In genomic region chr1:153677718-153678518, GRCh38 we compare ENCODE assay signal across 8 cellular contexts. TPM values are rescaled to one million over a fixed set of nuclear protein-coding genes. Genes with fewer than 3 reads are reported as not detected.
DNase-seq lines count a peak whose midpoint lies in the region; ATAC-seq, FAIRE-seq and TF ChIP-seq lines count a peak whose summit lies in the region.

No MANE protein-coding gene starts in this region.

- TF ChIP-seq POLR2A in H1 (IDR thresholded peaks at IDR 0.05; ENCODE audit: control extremely low read depth in 1 of 2, low read depth in 2 of 2, low read length in 2 of 2): no peak

- H3K4ac ChIP-seq in H1 (replicated peaks; ENCODE audit: insufficient read length, low read depth, low read length) (no peak overlapping the region), mesenchymal stem cell (ENCODE audit: low read depth in 1 of 2, low read length in 2 of 2) (no peak overlapping the region)

- H3K56ac ChIP-seq in H1 (replicated peaks; ENCODE audit: insufficient read length, low read depth, low read length): no peak overlapping the region

- TF ChIP-seq RAD21 in H1 (IDR thresholded peaks at IDR 0.05 in 1 of 2, conservative IDR thresholded peaks at IDR 0.05 in 1 of 2; ENCODE audit: low read depth in 2 of 2, low read length in 2 of 2): peak; percentile 94 to 95

- H3K79me2 ChIP-seq in H1 (ENCODE audit: control insufficient read depth in 1 of 2, insufficient read depth in 2 of 2, low read length in 2 of 2): no peaks in the 10 kb centered on the region

- H3K18ac ChIP-seq in H1 (ENCODE audit: extremely low read depth, low read length) (no peak overlapping the region), mesenchymal stem cell (ENCODE audit: low read depth in 1 of 2, low read length in 2 of 2) (no peak overlapping the region)

- H3K4me3 Mint-ChIP-seq in activated CD4-positive, alpha-beta T cell treated with anti-CD3 and anti-CD28 coated beads, Interleukin-2, amount 10 ng/mL, durations not matched to agents 7 days and 5 days: peak overlapping the region; percentile 61
- H3K4me3 Mint-ChIP-seq in stimulated activated naive CD8-positive, alpha-beta T cell treated with anti-CD3 and anti-CD28 coated beads, Interleukin-15, amount 100 ng/mL, for 72 hours: peak overlapping the region; percentile 70 to 83

- H3K4me3 ChIP-seq in H1 (ENCODE audit: extremely low read depth in 1 of 4, insufficient read depth in 2 of 4, low read depth in 3 of 4, low read length in 4 of 4) (peak overlapping the region; percentile 38 to 76 (median 69)), mesenchymal stem cell (ENCODE audit: insufficient read depth in 1 of 2, low read depth in 1 of 2, low read length in 2 of 2) (peak overlapping the region in 1 of 2 experiments; percentile 80)

- H2BK5ac ChIP-seq in H1 (ENCODE audit: low read depth, low read length) (peak overlapping the region; percentile 44; the same call in 1 of the 2 replicates), mesenchymal stem cell (ENCODE audit: low read depth, low read length, poor library complexity, severe bottlenecking) (no peak overlapping the region)

- H2BK20ac ChIP-seq in H1 (ENCODE audit: low read length): no peak overlapping the region

- no peaks in the 10 kb centered on the region for H3K36me3 ChIP-seq in H1 (ENCODE audit: control insufficient read depth in 2 of 4, insufficient read depth in 4 of 4, low read length in 3 of 4)
- peaks cover 6 to 8% of the 10 kb centered on the region in 2 experiments for H3K36me3 ChIP-seq in mesenchymal stem cell (ENCODE audit: control insufficient read depth in 1 of 2, insufficient read depth in 2 of 2, low read depth in 1 of 2, low read length in 2 of 2)

- peak; percentile 38 for DNase-seq in NOMO-1 treated with DMSO at 0.1 percent for 48 hours (lab: John Stamatoyannopoulos, UW; ENCODE audit: unreplicated experiment)
- DNase-seq in NOMO-1 treated with dmso at 0.1 percent for 144 hours (lab: John Stamatoyannopoulos, UW; ENCODE audit: unreplicated experiment): no peak
- DNase-seq in NCI-H1694 (lab: John Stamatoyannopoulos, UW): peak; percentile 68
- peak; percentile 53 for DNase-seq in activated CD4-positive, alpha-beta T cell treated with anti-CD3 and anti-CD28 coated beads, Interleukin-2, amount 10 ng/mL, durations not matched to agents 7 days and 5 days
- peak in 1 of 2 experiments; percentile 82 for DNase-seq in H1 (ENCODE audit: low read depth in 1 of 2, low spot score in 2 of 2)
- DNase-seq in mesenchymal stem cell: peak; percentile 51
- peak; percentile 51 to 52 for DNase-seq in stimulated activated naive CD8-positive, alpha-beta T cell treated with anti-CD3 and anti-CD28 coated beads, Interleukin-15, amount 100 ng/mL, for 72 hours

- no peak overlapping the region for H3K23ac ChIP-seq in H1 (ENCODE audit: insufficient read length)
- no peak overlapping the region for H3K23ac ChIP-seq in mesenchymal stem cell (ENCODE audit: low read length in 2 of 2)

- H3K27ac Mint-ChIP-seq in activated CD4-positive, alpha-beta T cell treated with anti-CD3 and anti-CD28 coated beads, Interleukin-2, amount 10 ng/mL, durations not matched to agents 7 days and 5 days: no peak overlapping the region
- no peak overlapping the region for H3K27ac Mint-ChIP-seq in stimulated activated naive CD8-positive, alpha-beta T cell treated with anti-CD3 and anti-CD28 coated beads, Interleukin-15, amount 100 ng/mL, for 72 hours

- H3K14ac ChIP-seq in H1 (ENCODE audit: insufficient read length) (no peak overlapping the region), mesenchymal stem cell (ENCODE audit: low read length in 2 of 2) (no peak overlapping the region)

- no peak overlapping the region for H3K9ac ChIP-seq in H1 (replicated peaks in 1 of 4; ENCODE audit: extremely low read depth in 1 of 4, low read depth in 3 of 4, low read length in 3 of 4)
- H3K9ac ChIP-seq in mesenchymal stem cell (ENCODE audit: low read length): peak overlapping the region; percentile 76

- no peaks in the 10 kb centered on the region for H3K79me1 ChIP-seq in H1 (ENCODE audit: low read depth, low read length)
- H3K79me1 ChIP-seq in mesenchymal stem cell (replicated peaks; ENCODE audit: low read length, poor library complexity, severe bottlenecking): no peaks in the 10 kb centered on the region

- H2BK120ac ChIP-seq in H1 (replicated peaks; ENCODE audit: low read depth, low read length) (no peak overlapping the region), mesenchymal stem cell (ENCODE audit: low read depth, low read length) (no peak overlapping the region)

- H3K23me2 ChIP-seq in H1 (ENCODE audit: low read depth, low read length): peaks cover 26% of the 10 kb centered on the region

- POLR2A ChIA-PET in activated CD4-positive, alpha-beta T cell treated with anti-CD3 and anti-CD28 coated beads, Interleukin-2, amount 10 ng/mL, durations not matched to agents 7 days and 5 days (lab: Charles Lee): no interaction called here
- POLR2A ChIA-PET in H1 (lab: Charles Lee; ENCODE audit: partially characterized antibody): interaction anchor here (0.9 to 4.0 kb wide), 11 partner anchors 12 to 313 kb away, joined by 3 to 17 read pairs (median 6); partner anchors contain the start of genes INTS3 and RPS27

- no peak overlapping the region for H2AFZ ChIP-seq in H1 (ENCODE audit: low read length)
- peak overlapping the region; percentile 46 for H2AFZ ChIP-seq in mesenchymal stem cell (ENCODE audit: low read depth, low read length)

- H3K27me3 Mint-ChIP-seq in activated CD4-positive, alpha-beta T cell treated with anti-CD3 and anti-CD28 coated beads, Interleukin-2, amount 10 ng/mL, durations not matched to agents 7 days and 5 days: peaks cover 44% of the 10 kb centered on the region
- peaks cover 61% of the 10 kb centered on the region for H3K27me3 Mint-ChIP-seq in stimulated activated naive CD8-positive, alpha-beta T cell treated with anti-CD3 and anti-CD28 coated beads, Interleukin-15, amount 100 ng/mL, for 72 hours

- H3K36me3 Mint-ChIP-seq in activated CD4-positive, alpha-beta T cell treated with anti-CD3 and anti-CD28 coated beads, Interleukin-2, amount 10 ng/mL, durations not matched to agents 7 days and 5 days (ENCODE audit: low read depth): no peaks in the 10 kb centered on the region

- no peaks in the 10 kb centered on the region for H3K9me3 Mint-ChIP-seq in activated CD4-positive, alpha-beta T cell treated with anti-CD3 and anti-CD28 coated beads, Interleukin-2, amount 10 ng/mL, durations not matched to agents 7 days and 5 days
- H3K9me3 Mint-ChIP-seq in stimulated activated naive CD8-positive, alpha-beta T cell treated with anti-CD3 and anti-CD28 coated beads, Interleukin-15, amount 100 ng/mL, for 72 hours: no peaks in the 10 kb centered on the region

- H4K91ac ChIP-seq in H1 (replicated peaks; ENCODE audit: insufficient read length, low read length) (no peak overlapping the region), mesenchymal stem cell (ENCODE audit: low read length) (no peak overlapping the region)

- no peaks in the 10 kb centered on the region for H4K20me1 ChIP-seq in H1 (replicated peaks in 1 of 2; ENCODE audit: control insufficient read depth in 1 of 2, insufficient read depth in 2 of 2, low read length in 2 of 2)

- 11% methylated on average over 22 of the region's 29 CpGs; no CpG with 5 or more reads in 1 of the 2 experiments for WGBS in H1 (ENCODE audit: extremely low coverage in 1 of 2, insufficient coverage in 1 of 2, insufficient read length in 1 of 2, insufficient replicate concordance in 2 of 2, low coverage in 1 of 2, low lambda C conversion rate in 2 of 2, missing lambda C conversion rate in 1 of 2), 2 experiments
- WGBS in mesenchymal stem cell: 6% methylated on average over 21 of the region's 29 CpGs

- H2AK5ac ChIP-seq in H1 (ENCODE audit: low read depth, low read length): no peak overlapping the region
- H2AK5ac ChIP-seq in mesenchymal stem cell (ENCODE audit: low read length, severe bottlenecking): no peak overlapping the region

- H3K27me3 ChIP-seq in H1 (replicated peaks in 1 of 4; ENCODE audit: control insufficient read depth in 3 of 4, extremely low read depth in 1 of 4, insufficient read depth in 3 of 4, low read length in 3 of 4): peaks cover 0 to 21% (median 9%) of the 10 kb centered on the region in 4 experiments; a peak in 5 of 7 replicates
- peaks cover 7 to 43% of the 10 kb centered on the region in 2 experiments for H3K27me3 ChIP-seq in mesenchymal stem cell (ENCODE audit: control insufficient read depth in 1 of 2, insufficient read depth in 1 of 2, low read length in 2 of 2)

- no peak overlapping the region for H4K5ac ChIP-seq in H1 (ENCODE audit: insufficient read length, low read depth, low read length)

- peak; percentile 97 to 98 (median 98) for TF ChIP-seq CTCF in H1 (IDR thresholded peaks at IDR 0.05; ENCODE audit: control extremely low read depth in 1 of 3, insufficient read depth in 1 of 3, low read depth in 1 of 3, low read length in 3 of 3)

- H2BK12ac ChIP-seq in H1 (ENCODE audit: low read depth, low read length) (no peak overlapping the region), mesenchymal stem cell (ENCODE audit: low read length in 2 of 2) (no peak overlapping the region)

- peaks cover 23% of the 10 kb centered on the region for H3K4me1 Mint-ChIP-seq in activated CD4-positive, alpha-beta T cell treated with anti-CD3 and anti-CD28 coated beads, Interleukin-2, amount 10 ng/mL, durations not matched to agents 7 days and 5 days
- peaks cover 35% of the 10 kb centered on the region for H3K4me1 Mint-ChIP-seq in stimulated activated naive CD8-positive, alpha-beta T cell treated with anti-CD3 and anti-CD28 coated beads, Interleukin-15, amount 100 ng/mL, for 72 hours

- CTCF ChIA-PET in activated CD4-positive, alpha-beta T cell treated with anti-CD3 and anti-CD28 coated beads, Interleukin-2, amount 10 ng/mL, durations not matched to agents 7 days and 5 days (lab: Charles Lee): interaction anchor here (0.5 to 1.0 kb wide), 4 partner anchors 26 to 1926 kb away, joined by 3 to 5 read pairs (median 3); partner anchors contain the start of gene RAB13
- CTCF ChIA-PET in H1 (lab: Charles Lee; ENCODE audit: partially characterized antibody): interaction anchor here (0.6 to 14.0 kb wide), 26 partner anchors 9 to 475 kb away, joined by 3 to 190 read pairs (median 5); partner anchors contain the start of gene SLC27A3

- peak; percentile 62 for ATAC-seq in stimulated activated naive CD8-positive, alpha-beta T cell treated with anti-CD3 and anti-CD28 coated beads, Interleukin-15, amount 100 ng/mL, for 72 hours
- no peak for ATAC-seq in GM21360 (IDR thresholded peaks at IDR 0.05; ENCODE audit: unreplicated experiment)

- H3K9me3 ChIP-seq in H1 (ENCODE audit: insufficient read depth in 2 of 2, low read depth in 1 of 2, low read length in 1 of 2): no peaks in the 10 kb centered on the region
- H3K9me3 ChIP-seq in mesenchymal stem cell (ENCODE audit: control insufficient read depth, low read length): no peaks in the 10 kb centered on the region

- H3K27ac ChIP-seq in H1 (ENCODE audit: low read depth, low read length) (no peak overlapping the region), mesenchymal stem cell (ENCODE audit: low read length, poor library complexity, severe bottlenecking) (no peak overlapping the region)

- H4K8ac ChIP-seq in H1 (ENCODE audit: extremely low read depth, insufficient read depth, low read length) (no peak overlapping the region), mesenchymal stem cell (ENCODE audit: low read length) (no peak overlapping the region)

- H3K4me2 ChIP-seq in H1 (ENCODE audit: insufficient read depth in 1 of 2, low read depth in 2 of 2, low read length in 2 of 2) (peak overlapping the region; percentile 82 to 97), mesenchymal stem cell (ENCODE audit: low read length, poor library complexity, severe bottlenecking) (peak overlapping the region; percentile 86)

- peak; percentile 97 for FAIRE-seq in H1 (lab: Jason Lieb, UNC)

- no peak for TF ChIP-seq EP300 in H1 (IDR thresholded peaks at IDR 0.05; ENCODE audit: borderline replicate concordance in 1 of 2, low read depth in 2 of 2, low read length in 2 of 2)

- H3K4me1 ChIP-seq in H1 (replicated peaks in 1 of 4; ENCODE audit: control insufficient read depth in 3 of 4, insufficient read depth in 4 of 4, low read length in 3 of 4): peaks cover 3 to 9% (median 6%) of the 10 kb centered on the region in 4 experiments; a peak in 6 of 7 replicates
- H3K4me1 ChIP-seq in mesenchymal stem cell (ENCODE audit: control insufficient read depth, insufficient read depth, low read depth, low read length): peaks cover 20% of the 10 kb centered on the region

- no peak overlapping the region for H2BK15ac ChIP-seq in H1 (ENCODE audit: low read length)
- H2BK15ac ChIP-seq in mesenchymal stem cell (ENCODE audit: low read depth, poor library complexity, severe bottlenecking): no peak overlapping the region

RNA-seq across cellular contexts. Expression of gene NPR1, which starts 0.6 kb away (rescaled TPM):
- not detected for total RNA-seq in activated CD4-positive, alpha-beta T cell treated with anti-CD3 and anti-CD28 coated beads, Interleukin-2, amount 10 ng/mL, durations not matched to agents 7 days and 5 days
- total RNA-seq in H1 (2021; fragmentation: NEBNext Ultra II Directional; extraction: Animal tissue kit (Norgen Biotek cat#: 25700)): 11.1 and 13.2 TPM in 2 replicates
- polyA plus RNA-seq in H1 (2011; rRNA removed): 10.5 and 11.7 TPM in 2 replicates
- polyA plus RNA-seq in H1 (2011; cell fraction: cytosol; rRNA removed): 9.3 TPM
- polyA plus RNA-seq in H1 (2011; cell fraction: nucleus; rRNA removed): 27.4 TPM
- 13.3 to 18.1 TPM (median 15.8 TPM) in 4 replicates for polyA plus RNA-seq in H1 (2012, experiment 1 of 2)
- 10.9 TPM for polyA plus RNA-seq in H1 (2012, experiment 2 of 2)
- polyA plus RNA-seq in H1 (2013, experiment 1 of 2): 7.8 TPM
- 7.8 TPM for polyA plus RNA-seq in H1 (2013, experiment 2 of 2)
- 10.5 and 14.8 TPM in 2 replicates for polyA minus RNA-seq in H1 (2011; rRNA and poly(A)+ RNA removed)
- polyA minus RNA-seq in H1 (2011; cell fraction: cytosol; rRNA and poly(A)+ RNA removed): 6.9 TPM
- polyA minus RNA-seq in H1 (2011; cell fraction: nucleus; rRNA and poly(A)+ RNA removed): 5.0 TPM
- polyA plus RNA-seq in mesenchymal stem cell (2013, experiment 1 of 2): 0.04 TPM
- 0.07 TPM for polyA plus RNA-seq in mesenchymal stem cell (2013, experiment 2 of 2)

RNA-seq across cellular contexts. Expression of gene ILF2, which starts 7.1 kb away (rescaled TPM):
- total RNA-seq in activated CD4-positive, alpha-beta T cell treated with anti-CD3 and anti-CD28 coated beads, Interleukin-2, amount 10 ng/mL, durations not matched to agents 7 days and 5 days: 100 to 1,000 TPM; 192 to 223 TPM
- 387 and 389 TPM in 2 replicates for total RNA-seq in H1 (2021; fragmentation: NEBNext Ultra II Directional; extraction: Animal tissue kit (Norgen Biotek cat#: 25700))
- polyA plus RNA-seq in H1 (2011; rRNA removed): 290 and 474 TPM in 2 replicates
- polyA plus RNA-seq in H1 (2011; cell fraction: cytosol; rRNA removed): 426 TPM
- polyA plus RNA-seq in H1 (2011; cell fraction: nucleus; rRNA removed): 272 TPM
- 390 to 458 TPM (median 400 TPM) in 4 replicates for polyA plus RNA-seq in H1 (2012, experiment 1 of 2)
- polyA plus RNA-seq in H1 (2012, experiment 2 of 2): 170 TPM
- polyA plus RNA-seq in H1 (2013, experiment 1 of 2): 273 TPM
- polyA plus RNA-seq in H1 (2013, experiment 2 of 2): 279 TPM
- polyA minus RNA-seq in H1 (2011; rRNA and poly(A)+ RNA removed): 466 and 520 TPM in 2 replicates
- 167 TPM for polyA minus RNA-seq in H1 (2011; cell fraction: cytosol; rRNA and poly(A)+ RNA removed)
- polyA minus RNA-seq in H1 (2011; cell fraction: nucleus; rRNA and poly(A)+ RNA removed): 136 TPM
- 125 TPM for polyA plus RNA-seq in mesenchymal stem cell (2013, experiment 1 of 2)
- polyA plus RNA-seq in mesenchymal stem cell (2013, experiment 2 of 2): 126 TPM

RNA-seq across cellular contexts. Expression of gene SNAPIN, which starts 19.4 kb away (rescaled TPM):
- total RNA-seq in activated CD4-positive, alpha-beta T cell treated with anti-CD3 and anti-CD28 coated beads, Interleukin-2, amount 10 ng/mL, durations not matched to agents 7 days and 5 days: 10 to 100 TPM; 36.1 to 39.6 TPM
- 22.3 and 25.7 TPM in 2 replicates for total RNA-seq in H1 (2021; fragmentation: NEBNext Ultra II Directional; extraction: Animal tissue kit (Norgen Biotek cat#: 25700))
- 24.7 and 31.1 TPM in 2 replicates for polyA plus RNA-seq in H1 (2011; rRNA removed)
- polyA plus RNA-seq in H1 (2011; cell fraction: cytosol; rRNA removed): 31.6 TPM
- 19.0 TPM for polyA plus RNA-seq in H1 (2011; cell fraction: nucleus; rRNA removed)
- 23.7 to 26.6 TPM (median 26.2 TPM) in 4 replicates for polyA plus RNA-seq in H1 (2012, experiment 1 of 2)
- polyA plus RNA-seq in H1 (2012, experiment 2 of 2): 25.9 TPM
- 26.4 TPM for polyA plus RNA-seq in H1 (2013, experiment 1 of 2)
- 27.2 TPM for polyA plus RNA-seq in H1 (2013, experiment 2 of 2)
- 10.0 and 13.1 TPM in 2 replicates for polyA minus RNA-seq in H1 (2011; rRNA and poly(A)+ RNA removed)
- 14.7 TPM for polyA minus RNA-seq in H1 (2011; cell fraction: cytosol; rRNA and poly(A)+ RNA removed)
- 14.0 TPM for polyA minus RNA-seq in H1 (2011; cell fraction: nucleus; rRNA and poly(A)+ RNA removed)
- 48.6 TPM for polyA plus RNA-seq in mesenchymal stem cell (2013, experiment 1 of 2)
- 47.9 TPM for polyA plus RNA-seq in mesenchymal stem cell (2013, experiment 2 of 2)

RNA-seq across cellular contexts. Expression of gene CHTOP, which starts 44.1 kb away (rescaled TPM):
- 10 to 100 TPM; 96.1 to 98.3 TPM for total RNA-seq in activated CD4-positive, alpha-beta T cell treated with anti-CD3 and anti-CD28 coated beads, Interleukin-2, amount 10 ng/mL, durations not matched to agents 7 days and 5 days
- 103 and 104 TPM in 2 replicates for total RNA-seq in H1 (2021; fragmentation: NEBNext Ultra II Directional; extraction: Animal tissue kit (Norgen Biotek cat#: 25700))
- 73.6 and 84.6 TPM in 2 replicates for polyA plus RNA-seq in H1 (2011; rRNA removed)
- polyA plus RNA-seq in H1 (2011; cell fraction: cytosol; rRNA removed): 111 TPM
- polyA plus RNA-seq in H1 (2011; cell fraction: nucleus; rRNA removed): 53.8 TPM
- polyA plus RNA-seq in H1 (2012, experiment 1 of 2): 95.7 to 110 TPM (median 101 TPM) in 4 replicates
- polyA plus RNA-seq in H1 (2012, experiment 2 of 2): 55.3 TPM
- 79.2 TPM for polyA plus RNA-seq in H1 (2013, experiment 1 of 2)
- 79.7 TPM for polyA plus RNA-seq in H1 (2013, experiment 2 of 2)
- 47.3 and 49.3 TPM in 2 replicates for polyA minus RNA-seq in H1 (2011; rRNA and poly(A)+ RNA removed)
- polyA minus RNA-seq in H1 (2011; cell fraction: cytosol; rRNA and poly(A)+ RNA removed): 45.4 TPM
- 97.4 TPM for polyA minus RNA-seq in H1 (2011; cell fraction: nucleus; rRNA and poly(A)+ RNA removed)
- polyA plus RNA-seq in mesenchymal stem cell (2013, experiment 1 of 2): 33.6 TPM
- polyA plus RNA-seq in mesenchymal stem cell (2013, experiment 2 of 2): 34.1 TPM

RNA-seq across cellular contexts. Expression of gene S100A1, which starts 49.7 kb away (rescaled TPM):
- not detected for total RNA-seq in activated CD4-positive, alpha-beta T cell treated with anti-CD3 and anti-CD28 coated beads, Interleukin-2, amount 10 ng/mL, durations not matched to agents 7 days and 5 days
- not detected in 2 replicates for total RNA-seq in H1 (2021; fragmentation: NEBNext Ultra II Directional; extraction: Animal tissue kit (Norgen Biotek cat#: 25700))
- polyA plus RNA-seq in H1 (2011; rRNA removed): 1.1 and 2.0 TPM in 2 replicates
- 2.4 TPM for polyA plus RNA-seq in H1 (2011; cell fraction: cytosol; rRNA removed)
- 0.34 TPM for polyA plus RNA-seq in H1 (2011; cell fraction: nucleus; rRNA removed)
- 1.5 to 3.8 TPM (median 2.2 TPM) in 4 replicates for polyA plus RNA-seq in H1 (2012, experiment 1 of 2)
- 1.8 TPM for polyA plus RNA-seq in H1 (2012, experiment 2 of 2)
- 0.36 TPM for polyA plus RNA-seq in H1 (2013, experiment 1 of 2)
- polyA plus RNA-seq in H1 (2013, experiment 2 of 2): 0.13 TPM
- 0.41 and 0.47 TPM in 2 replicates for polyA minus RNA-seq in H1 (2011; rRNA and poly(A)+ RNA removed)
- polyA minus RNA-seq in H1 (2011; cell fraction: cytosol; rRNA and poly(A)+ RNA removed): not detected
- polyA minus RNA-seq in H1 (2011; cell fraction: nucleus; rRNA and poly(A)+ RNA removed): 0.40 TPM
- polyA plus RNA-seq in mesenchymal stem cell (2013, experiment 1 of 2): 0.29 TPM
- 0.25 TPM for polyA plus RNA-seq in mesenchymal stem cell (2013, experiment 2 of 2)

Comparison
In these comparisons a context has a peak if more than half of its experiments do, and no peak if none do; other contexts are left out.
1. RNA of gene NPR1, which starts 0.6 kb away (total RNA-seq): 11.1 to 13.2 TPM in H1; not detected in activated CD4-positive, alpha-beta T cell treated with anti-CD3 and anti-CD28 coated beads, Interleukin-2, amount 10 ng/mL, durations not matched to agents 7 days and 5 days; every median in the first group is over 10 times any median in the second.